Comparison of ENCODE assay signal across 8 cellular contexts in the genomic region with DNA sequence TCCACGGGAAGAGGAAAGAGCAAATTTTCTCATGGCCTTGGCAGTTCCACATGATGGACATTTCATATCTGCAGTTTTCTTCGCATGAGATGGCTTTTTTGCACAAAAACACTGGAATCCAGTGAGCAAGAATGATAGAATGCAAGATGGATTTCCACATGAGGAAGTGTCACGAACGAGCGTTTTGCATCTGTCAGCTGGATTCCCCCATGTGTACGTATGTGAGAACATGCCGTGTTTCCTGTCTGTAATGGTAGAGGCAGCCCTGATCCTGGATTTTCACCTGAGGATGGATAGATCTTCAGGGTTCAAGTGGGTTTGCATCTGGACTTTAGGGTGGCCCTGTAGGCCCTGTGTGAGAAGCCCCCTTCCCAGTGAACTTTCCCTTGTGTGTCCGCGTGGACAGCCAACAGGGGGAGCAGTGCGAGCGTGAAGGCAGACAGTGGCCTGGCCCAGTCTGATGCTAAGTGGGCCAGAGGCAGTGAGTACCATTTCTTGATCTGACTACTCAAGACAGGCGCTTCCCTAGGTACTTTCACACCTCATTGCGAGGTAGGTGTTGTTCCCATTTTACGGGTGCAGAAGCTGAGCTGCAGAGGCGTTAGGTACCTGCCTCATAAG. TPM values are rescaled to one million over a fixed set of nuclear protein-coding genes. Genes with fewer than 3 reads are reported as not detected.
DNase-seq lines count a peak whose midpoint lies in the region; ATAC-seq and TF ChIP-seq lines count a peak whose summit lies in the region.
"Not testable (repeated sequence)": the region's sequence is repeated elsewhere in the genome, so short reads cannot be mapped to it uniquely, and the experiment has no call there.
"Had no signal": no experiment of that assay in that cellular context is flagged by ENCODE, and none has a peak within 500 bp of the region (broad histone marks: within the 10 kb centered on the region; RNA-seq: fewer than 3 reads in every experiment).

No MANE protein-coding gene starts in this region.

- not testable (repeated sequence) for ATAC-seq in activated B cell treated with CpG ODN at 0.5 μM for 24 hours (ENCODE audit: low read depth); activated naive CD8-positive, alpha-beta T cell treated with anti-CD3 and anti-CD28 coated beads, Interleukin-2, amount 50 U/mL, for 24 hours

- not testable (repeated sequence) for H3K27me3 ChIP-seq in Loucy (ENCODE audit: insufficient read depth, low read length, poor library complexity, severe bottlenecking); liver (ENCODE audit: control insufficient read depth in 4 of 4, insufficient read depth in 4 of 4, low read length in 3 of 4)

- not testable (repeated sequence) for H3K9me2 ChIP-seq in Loucy (replicated peaks; ENCODE audit: low read depth, low read length)

- H3K79me2 ChIP-seq in Loucy (ENCODE audit: insufficient read depth, low read length) = peaks cover 15% of the 10 kb centered on the region; the same call in 1 of the 2 replicates

- not testable (repeated sequence) for H3K36me3 ChIP-seq in Loucy (ENCODE audit: insufficient read depth, low read length); liver (ENCODE audit: control insufficient read depth in 4 of 4, insufficient read depth in 3 of 4, low read depth in 1 of 4, low read length in 3 of 4)

- peak overlapping the region; percentile 86 for H3K27ac Mint-ChIP-seq in activated B cell treated with CpG ODN at 0.5 μM for 24 hours
- H3K27ac Mint-ChIP-seq in activated naive CD8-positive, alpha-beta T cell treated with anti-CD3 and anti-CD28 coated beads, Interleukin-2, amount 50 U/mL, for 24 hours = peak overlapping the region; percentile 65
- H3K27ac Mint-ChIP-seq in progenitor cell of endocrine pancreas = not testable (repeated sequence)

- peak overlapping the region in 1 of 2 donors; percentile 12 for H3K27ac ChIP-seq in liver (ENCODE audit: low read depth in 1 of 2, low read length in 2 of 2)

- peak; percentile 52 to 66 for TF ChIP-seq RAD21 in liver (IDR thresholded peaks at IDR 0.05)

- peaks cover 45% of the 10 kb centered on the region for H3K4me1 Mint-ChIP-seq in activated B cell treated with CpG ODN at 0.5 μM for 24 hours
- peaks cover 42% of the 10 kb centered on the region for H3K4me1 Mint-ChIP-seq in activated naive CD8-positive, alpha-beta T cell treated with anti-CD3 and anti-CD28 coated beads, Interleukin-2, amount 50 U/mL, for 24 hours
- not testable (repeated sequence) for H3K4me1 Mint-ChIP-seq in progenitor cell of endocrine pancreas (ENCODE audit: low read depth)

- not testable (repeated sequence) for H3K27me3 Mint-ChIP-seq in activated B cell treated with CpG ODN at 0.5 μM for 24 hours; activated naive CD8-positive, alpha-beta T cell treated with anti-CD3 and anti-CD28 coated beads, Interleukin-2, amount 50 U/mL, for 24 hours; progenitor cell of endocrine pancreas

- TF ChIP-seq CTCF in Loucy (conservative IDR thresholded peaks at IDR 0.05; ENCODE audit: low read length) (peak; percentile 34), epithelial cell of proximal tubule (conservative IDR thresholded peaks at IDR 0.05; ENCODE audit: low read depth, low read length) (peak; percentile 53), liver (IDR thresholded peaks at IDR 0.05; ENCODE audit: low read depth, low read length, missing input control) (peak; percentile 11), progenitor cell of endocrine pancreas (IDR thresholded peaks at IDR 0.05; ENCODE audit: unreplicated experiment) (peak; percentile 50)
- not testable (repeated sequence) for TF ChIP-seq CTCF in activated B cell treated with CpG ODN at 0.5 μM for 24 hours (IDR thresholded peaks at IDR 0.05)

- CTCF ChIA-PET in activated B cell treated with CpG ODN at 0.5 μM for 24 hours (lab: Charles Lee) = interaction anchor here (1.1 kb wide), 1 partner anchor 33 kb away, joined by 4 read pairs; no protein-coding TSS in a partner anchor

- not testable (repeated sequence) for H3K9me3 Mint-ChIP-seq in activated B cell treated with CpG ODN at 0.5 μM for 24 hours; activated naive CD8-positive, alpha-beta T cell treated with anti-CD3 and anti-CD28 coated beads, Interleukin-2, amount 50 U/mL, for 24 hours; progenitor cell of endocrine pancreas (ENCODE audit: low read depth)

- H3K4me3 Mint-ChIP-seq in activated B cell treated with CpG ODN at 0.5 μM for 24 hours = peak overlapping the region; percentile 77
- peak overlapping the region; percentile 87 for H3K4me3 Mint-ChIP-seq in activated naive CD8-positive, alpha-beta T cell treated with anti-CD3 and anti-CD28 coated beads, Interleukin-2, amount 50 U/mL, for 24 hours
- peak overlapping the region; percentile 71 for H3K4me3 Mint-ChIP-seq in progenitor cell of endocrine pancreas (ENCODE audit: low read depth)

- POLR2A ChIA-PET in activated B cell treated with CpG ODN at 0.5 μM for 24 hours (lab: Charles Lee) = interaction anchor here (0.5 to 1.8 kb wide), 3 partner anchors 11 to 833 kb away, joined by 3 to 8 read pairs (median 5); no protein-coding TSS in a partner anchor

- peak overlapping the region; percentile 25 for H3K4me3 ChIP-seq in Loucy (ENCODE audit: low read length, poor library complexity, severe bottlenecking)
- not testable (repeated sequence) for H3K4me3 ChIP-seq in epithelial cell of proximal tubule (ENCODE audit: low read depth, low read length); liver (ENCODE audit: low read depth in 1 of 3, low read length in 3 of 3)

- H3F3A ChIP-seq in Loucy (ENCODE audit: low read depth) = not testable (repeated sequence)

- H3K9ac ChIP-seq in Loucy (ENCODE audit: low read depth, low read length, poor library complexity, severe bottlenecking); liver (ENCODE audit: low read depth in 1 of 2, low read length in 2 of 2): not testable (repeated sequence)

- peak; percentile 29 for DNase-seq in ELF-1 (ENCODE audit: low read depth, low spot score)
- peak; percentile 33 for DNase-seq in activated B cell treated with CpG ODN at 0.5 μM for 24 hours
- not testable (repeated sequence) for DNase-seq in activated naive CD8-positive, alpha-beta T cell treated with anti-CD3 and anti-CD28 coated beads, Interleukin-2, amount 50 U/mL, for 24 hours; epithelial cell of proximal tubule (ENCODE audit: low read depth); progenitor cell of endocrine pancreas (ENCODE audit: low spot score, unreplicated experiment)

- H4K20me1 ChIP-seq in Loucy (ENCODE audit: insufficient read depth, low read length, poor library complexity, severe bottlenecking) = not testable (repeated sequence)

- not testable (repeated sequence) for H3K4me1 ChIP-seq in Loucy (ENCODE audit: insufficient read depth, low read length, poor library complexity, severe bottlenecking)
- H3K4me1 ChIP-seq in liver (ENCODE audit: control insufficient read depth in 4 of 4, insufficient read depth in 4 of 4, low read length in 3 of 4) = peaks cover 10 to 44% (median 31%) of the 10 kb centered on the region in 4 donors

- H3K36me3 Mint-ChIP-seq in activated B cell treated with CpG ODN at 0.5 μM for 24 hours (ENCODE audit: low read depth) = peaks cover 17% of the 10 kb centered on the region
- H3K36me3 Mint-ChIP-seq in activated naive CD8-positive, alpha-beta T cell treated with anti-CD3 and anti-CD28 coated beads, Interleukin-2, amount 50 U/mL, for 24 hours (ENCODE audit: low read depth); progenitor cell of endocrine pancreas (ENCODE audit: insufficient read depth): not testable (repeated sequence)

- H3K9me3 ChIP-seq in Loucy (ENCODE audit: insufficient read depth, low read depth, low read length); liver (ENCODE audit: control insufficient read depth in 4 of 4, low read length in 3 of 4): not testable (repeated sequence)

- 44% methylated on average over 15 of the region's 15 CpGs for WGBS in liver

- intact Hi-C loops in activated B cell treated with CpG ODN at 0.5 μM for 24 hours (cut with micrococcal nuclease) = loop anchor here (10.0 kb wide), 1 partner anchor 365 kb away; no protein-coding TSS in a partner anchor

- H3K4me2 ChIP-seq in Loucy (ENCODE audit: low read depth, low read length, poor library complexity, severe bottlenecking) = not testable (repeated sequence)

- not testable (repeated sequence) for H2AFZ ChIP-seq in Loucy (ENCODE audit: low read length)

RNA-seq across cellular contexts. Expression of a gene that starts 2.1 kb away (rescaled TPM):
- total RNA-seq in activated B cell treated with CpG ODN at 0.5 μM for 24 hours = 42.5 and 62.0 TPM in 2 replicates
- 16.4 and 16.5 TPM in 2 replicates for total RNA-seq in epithelial cell of proximal tubule
- 10 to 100 TPM; 20.5 to 28.1 TPM for total RNA-seq in liver
- polyA plus RNA-seq in liver = 10 to 100 TPM; 12.1 to 16.0 TPM
- total RNA-seq in progenitor cell of endocrine pancreas = 45.0 and 45.1 TPM in 2 replicates

RNA-seq across cellular contexts. Expression of a gene that starts 8.7 kb away (rescaled TPM):
- total RNA-seq in activated B cell treated with CpG ODN at 0.5 μM for 24 hours = 0.16 and 0.66 TPM in 2 replicates
- total RNA-seq in epithelial cell of proximal tubule = not detected in 2 replicates
- under 1 TPM; 0.17 to 0.23 TPM for total RNA-seq in liver
- polyA plus RNA-seq in liver = 1 to 10 TPM in 1 of 2 donors, under 1 TPM in 1; 0.06 to 1.6 TPM
- total RNA-seq in progenitor cell of endocrine pancreas = 0.58 and 0.62 TPM in 2 replicates
- total RNA-seq: vagina had no signal

RNA-seq across cellular contexts. Expression of a gene that starts 19.8 kb away (rescaled TPM):
- 65.5 and 90.8 TPM in 2 replicates for total RNA-seq in activated B cell treated with CpG ODN at 0.5 μM for 24 hours
- 32.7 and 41.1 TPM in 2 replicates for total RNA-seq in epithelial cell of proximal tubule
- total RNA-seq in liver = 10 to 100 TPM; 20.9 to 25.3 TPM
- polyA plus RNA-seq in liver = 10 to 100 TPM in 1 of 2 donors, 1 to 10 TPM in 1; 7.5 to 10.4 TPM
- total RNA-seq in progenitor cell of endocrine pancreas = 38.7 and 40.8 TPM in 2 replicates

RNA-seq across cellular contexts. Expression of a gene that starts 26.2 kb away (rescaled TPM):
- total RNA-seq in activated B cell treated with CpG ODN at 0.5 μM for 24 hours (74.9 and 91.4 TPM in 2 replicates), epithelial cell of proximal tubule (32.4 and 46.6 TPM in 2 replicates), liver (10 to 100 TPM; 17.6 to 27.3 TPM), progenitor cell of endocrine pancreas (158 and 169 TPM in 2 replicates)
- polyA plus RNA-seq in liver = 100 to 1,000 TPM in 1 of 2 donors, 10 to 100 TPM in 1; 93.8 to 132 TPM
